In the genomic region with DNA sequence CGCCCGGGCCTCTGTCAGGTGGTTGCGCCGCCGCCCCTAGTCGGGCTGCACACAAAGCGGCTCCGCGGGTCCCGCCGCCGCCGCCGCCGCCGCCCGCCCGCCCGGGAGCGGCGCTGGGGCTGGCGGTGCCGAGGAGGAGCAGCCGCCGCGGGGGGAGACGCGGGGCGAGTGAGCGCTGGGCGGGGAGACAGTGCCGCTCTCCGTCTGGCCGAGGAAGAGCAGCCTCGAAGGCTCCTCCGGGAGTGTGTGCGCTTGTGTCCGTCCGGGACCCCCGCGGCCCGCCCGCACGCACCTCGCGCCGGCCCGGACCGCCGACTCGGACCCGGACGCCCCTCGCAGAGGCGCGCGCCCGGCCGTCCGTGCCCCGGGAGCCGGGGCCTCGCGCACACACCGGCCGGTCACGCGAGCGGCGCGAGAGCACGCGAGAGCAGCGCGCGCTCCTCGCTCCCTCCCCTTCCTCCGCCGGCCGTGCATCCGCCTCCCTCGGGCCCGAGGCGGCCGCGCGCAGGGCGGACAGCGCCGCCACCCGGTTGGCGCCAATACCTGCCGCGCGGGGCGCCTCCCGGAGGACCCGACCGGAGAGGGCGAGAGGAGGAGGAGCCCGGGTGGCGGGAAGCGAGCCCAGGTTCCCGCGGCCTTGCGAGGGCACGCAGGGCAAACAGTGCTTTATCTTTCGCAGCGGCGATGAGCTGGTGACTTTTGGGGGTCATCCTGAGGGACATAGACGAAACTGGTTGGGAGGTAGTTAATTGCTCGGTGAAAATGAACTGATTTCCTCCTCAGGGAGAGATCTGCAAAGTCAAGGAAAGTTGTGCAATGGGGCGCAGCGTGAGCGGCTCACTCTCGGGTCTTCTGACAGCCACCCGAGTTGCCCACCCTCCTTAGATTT, we compare ENCODE assay signal across 1 cellular context.
TF ChIP-seq lines count a peak whose summit lies in the region.

Gene PDS5A, minus strand, starts transcription at position 423 of the 889 bp plus-strand sequence. CDS start 1,334 bp downstream, outside the sequence.

TF ChIP-seq in HepG2, 621 proteins besides CTCF, POLR2A, EP300 and RAD21 (continued from another document and continues in another):
- TF ChIP-seq ZNF512 (CRISPR knock-in tag; IDR thresholded peaks at IDR 0.05) (no peak), TBX3 (IDR thresholded peaks at IDR 0.05; ENCODE audit: borderline replicate concordance) (no peak), STAG1 (CRISPR knock-in tag; IDR thresholded peaks at IDR 0.05) (peak; percentile 59), ZNF496 (CRISPR knock-in tag; IDR thresholded peaks at IDR 0.05; ENCODE audit: insufficient replicate concordance) (no peak), NONO (IDR thresholded peaks at IDR 0.05) (no peak), NONO (CRISPR knock-in tag; conservative IDR thresholded peaks at IDR 0.05) (peak; percentile 84), ZNF280B (CRISPR knock-in tag; IDR thresholded peaks at IDR 0.05; ENCODE audit: borderline replicate concordance) (peak; percentile 49; the same call in 1 of the 2 replicates), MLXIP (CRISPR knock-in tag; IDR thresholded peaks at IDR 0.05; ENCODE audit: borderline replicate concordance) (0 out of 2 replicates have a peak, but pooled peaks have one; percentile 54), ZNF235 (CRISPR knock-in tag; IDR thresholded peaks at IDR 0.05; ENCODE audit: borderline replicate concordance) (no peak), SCMH1 (CRISPR knock-in tag; IDR thresholded peaks at IDR 0.05; ENCODE audit: borderline replicate concordance) (no peak), ZNF552 (CRISPR knock-in tag; IDR thresholded peaks at IDR 0.05; ENCODE audit: borderline replicate concordance) (no peak), NFE2L2 (IDR thresholded peaks at IDR 0.05; ENCODE audit: low read length) (no peak), CHD2 (IDR thresholded peaks at IDR 0.05; ENCODE audit: low read depth, low read length) (peak; percentile 90), ZBTB49 (CRISPR knock-in tag; IDR thresholded peaks at IDR 0.05; ENCODE audit: borderline replicate concordance) (no peak), ZNF3 (CRISPR knock-in tag; IDR thresholded peaks at IDR 0.05) (no peak), FOXK2 (IDR thresholded peaks at IDR 0.05) (no peak), EHMT2 (IDR thresholded peaks at IDR 0.05; ENCODE audit: borderline replicate concordance, low read depth, low read length) (no peak), ZBTB46 (CRISPR knock-in tag; IDR thresholded peaks at IDR 0.05; ENCODE audit: borderline replicate concordance) (no peak), BORCS8-MEF2B (CRISPR knock-in tag; IDR thresholded peaks at IDR 0.05) (peak; percentile 91), ZNF883 (CRISPR knock-in tag; IDR thresholded peaks at IDR 0.05; ENCODE audit: not compliant biosample characterization) (peak; percentile 87), ZNF576 (CRISPR knock-in tag; IDR thresholded peaks at IDR 0.05) (no peak), SRSF4 (IDR thresholded peaks at IDR 0.05; ENCODE audit: low read depth, low read length, poor library complexity, severe bottlenecking) (no peak), ZNF567 (CRISPR knock-in tag; IDR thresholded peaks at IDR 0.05; ENCODE audit: borderline replicate concordance) (peak; percentile 95; the same call in 1 of the 2 replicates), HDAC2 (CRISPR knock-in tag; IDR thresholded peaks at IDR 0.05) (peak; percentile 88), NFKB2 (CRISPR knock-in tag; IDR thresholded peaks at IDR 0.05; ENCODE audit: borderline replicate concordance) (peak; percentile 98), SRSF1 (optimal IDR thresholded peaks at IDR 0.05; ENCODE audit: low read depth, low read length) (no peak), ZBTB1 (CRISPR knock-in tag; IDR thresholded peaks at IDR 0.05; ENCODE audit: borderline replicate concordance) (no peak), ZNF562 (CRISPR knock-in tag; IDR thresholded peaks at IDR 0.05; ENCODE audit: borderline replicate concordance) (peak; percentile 82; the same call in 1 of the 2 replicates), HMGA1 (CRISPR knock-in tag; conservative IDR thresholded peaks at IDR 0.05) (no peak), ZBTB38 (CRISPR knock-in tag; IDR thresholded peaks at IDR 0.05) (peak; percentile 95), SIN3B (IDR thresholded peaks at IDR 0.05; ENCODE audit: low read length) (no peak), ADNP (CRISPR knock-in tag; IDR thresholded peaks at IDR 0.05) (no peak), ZNF598 (CRISPR knock-in tag; IDR thresholded peaks at IDR 0.05; ENCODE audit: borderline replicate concordance) (no peak; the same call in 1 of the 2 replicates), CENPT (CRISPR knock-in tag; IDR thresholded peaks at IDR 0.05; ENCODE audit: low read depth) (peak; percentile 93), ZNF816 (CRISPR knock-in tag; IDR thresholded peaks at IDR 0.05; ENCODE audit: borderline replicate concordance) (no peak), ZNF274 (CRISPR knock-in tag; IDR thresholded peaks at IDR 0.05) (peak; percentile 82)
- TF ChIP-seq, protein P1, sequence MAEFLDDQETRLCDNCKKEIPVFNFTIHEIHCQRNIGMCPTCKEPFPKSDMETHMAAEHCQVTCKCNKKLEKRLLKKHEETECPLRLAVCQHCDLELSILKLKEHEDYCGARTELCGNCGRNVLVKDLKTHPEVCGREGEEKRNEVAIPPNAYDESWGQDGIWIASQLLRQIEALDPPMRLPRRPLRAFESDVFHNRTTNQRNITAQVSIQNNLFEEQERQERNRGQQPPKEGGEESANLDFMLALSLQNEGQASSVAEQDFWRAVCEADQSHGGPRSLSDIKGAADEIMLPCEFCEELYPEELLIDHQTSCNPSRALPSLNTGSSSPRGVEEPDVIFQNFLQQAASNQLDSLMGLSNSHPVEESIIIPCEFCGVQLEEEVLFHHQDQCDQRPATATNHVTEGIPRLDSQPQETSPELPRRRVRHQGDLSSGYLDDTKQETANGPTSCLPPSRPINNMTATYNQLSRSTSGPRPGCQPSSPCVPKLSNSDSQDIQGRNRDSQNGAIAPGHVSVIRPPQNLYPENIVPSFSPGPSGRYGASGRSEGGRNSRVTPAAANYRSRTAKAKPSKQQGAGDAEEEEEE (CRISPR knock-in tag; IDR thresholded peaks at IDR 0.05; ENCODE audit: borderline replicate concordance): no peak
- TF ChIP-seq, protein P2, sequence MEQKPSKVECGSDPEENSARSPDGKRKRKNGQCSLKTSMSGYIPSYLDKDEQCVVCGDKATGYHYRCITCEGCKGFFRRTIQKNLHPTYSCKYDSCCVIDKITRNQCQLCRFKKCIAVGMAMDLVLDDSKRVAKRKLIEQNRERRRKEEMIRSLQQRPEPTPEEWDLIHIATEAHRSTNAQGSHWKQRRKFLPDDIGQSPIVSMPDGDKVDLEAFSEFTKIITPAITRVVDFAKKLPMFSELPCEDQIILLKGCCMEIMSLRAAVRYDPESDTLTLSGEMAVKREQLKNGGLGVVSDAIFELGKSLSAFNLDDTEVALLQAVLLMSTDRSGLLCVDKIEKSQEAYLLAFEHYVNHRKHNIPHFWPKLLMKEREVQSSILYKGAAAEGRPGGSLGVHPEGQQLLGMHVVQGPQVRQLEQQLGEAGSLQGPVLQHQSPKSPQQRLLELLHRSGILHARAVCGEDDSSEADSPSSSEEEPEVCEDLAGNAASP (CRISPR knock-in tag; IDR thresholded peaks at IDR 0.05; ENCODE audit: borderline replicate concordance): peak; percentile 60; the same call in 1 of the 2 replicates
- TF ChIP-seq, protein P3, sequence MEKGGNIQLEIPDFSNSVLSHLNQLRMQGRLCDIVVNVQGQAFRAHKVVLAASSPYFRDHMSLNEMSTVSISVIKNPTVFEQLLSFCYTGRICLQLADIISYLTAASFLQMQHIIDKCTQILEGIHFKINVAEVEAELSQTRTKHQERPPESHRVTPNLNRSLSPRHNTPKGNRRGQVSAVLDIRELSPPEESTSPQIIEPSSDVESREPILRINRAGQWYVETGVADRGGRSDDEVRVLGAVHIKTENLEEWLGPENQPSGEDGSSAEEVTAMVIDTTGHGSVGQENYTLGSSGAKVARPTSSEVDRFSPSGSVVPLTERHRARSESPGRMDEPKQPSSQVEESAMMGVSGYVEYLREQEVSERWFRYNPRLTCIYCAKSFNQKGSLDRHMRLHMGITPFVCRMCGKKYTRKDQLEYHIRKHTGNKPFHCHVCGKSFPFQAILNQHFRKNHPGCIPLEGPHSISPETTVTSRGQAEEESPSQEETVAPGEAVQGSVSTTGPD (CRISPR knock-in tag; IDR thresholded peaks at IDR 0.05): no peak
- TF ChIP-seq, protein P4, sequence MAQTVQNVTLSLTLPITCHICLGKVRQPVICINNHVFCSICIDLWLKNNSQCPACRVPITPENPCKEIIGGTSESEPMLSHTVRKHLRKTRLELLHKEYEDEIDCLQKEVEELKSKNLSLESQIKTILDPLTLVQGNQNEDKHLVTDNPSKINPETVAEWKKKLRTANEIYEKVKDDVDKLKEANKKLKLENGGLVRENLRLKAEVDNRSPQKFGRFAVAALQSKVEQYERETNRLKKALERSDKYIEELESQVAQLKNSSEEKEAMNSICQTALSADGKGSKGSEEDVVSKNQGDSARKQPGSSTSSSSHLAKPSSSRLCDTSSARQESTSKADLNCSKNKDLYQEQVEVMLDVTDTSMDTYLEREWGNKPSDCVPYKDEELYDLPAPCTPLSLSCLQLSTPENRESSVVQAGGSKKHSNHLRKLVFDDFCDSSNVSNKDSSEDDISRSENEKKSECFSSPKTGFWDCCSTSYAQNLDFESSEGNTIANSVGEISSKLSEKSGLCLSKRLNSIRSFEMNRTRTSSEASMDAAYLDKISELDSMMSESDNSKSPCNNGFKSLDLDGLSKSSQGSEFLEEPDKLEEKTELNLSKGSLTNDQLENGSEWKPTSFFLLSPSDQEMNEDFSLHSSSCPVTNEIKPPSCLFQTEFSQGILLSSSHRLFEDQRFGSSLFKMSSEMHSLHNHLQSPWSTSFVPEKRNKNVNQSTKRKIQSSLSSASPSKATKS (CRISPR knock-in tag; IDR thresholded peaks at IDR 0.05): no peak
